In the genomic region with DNA sequence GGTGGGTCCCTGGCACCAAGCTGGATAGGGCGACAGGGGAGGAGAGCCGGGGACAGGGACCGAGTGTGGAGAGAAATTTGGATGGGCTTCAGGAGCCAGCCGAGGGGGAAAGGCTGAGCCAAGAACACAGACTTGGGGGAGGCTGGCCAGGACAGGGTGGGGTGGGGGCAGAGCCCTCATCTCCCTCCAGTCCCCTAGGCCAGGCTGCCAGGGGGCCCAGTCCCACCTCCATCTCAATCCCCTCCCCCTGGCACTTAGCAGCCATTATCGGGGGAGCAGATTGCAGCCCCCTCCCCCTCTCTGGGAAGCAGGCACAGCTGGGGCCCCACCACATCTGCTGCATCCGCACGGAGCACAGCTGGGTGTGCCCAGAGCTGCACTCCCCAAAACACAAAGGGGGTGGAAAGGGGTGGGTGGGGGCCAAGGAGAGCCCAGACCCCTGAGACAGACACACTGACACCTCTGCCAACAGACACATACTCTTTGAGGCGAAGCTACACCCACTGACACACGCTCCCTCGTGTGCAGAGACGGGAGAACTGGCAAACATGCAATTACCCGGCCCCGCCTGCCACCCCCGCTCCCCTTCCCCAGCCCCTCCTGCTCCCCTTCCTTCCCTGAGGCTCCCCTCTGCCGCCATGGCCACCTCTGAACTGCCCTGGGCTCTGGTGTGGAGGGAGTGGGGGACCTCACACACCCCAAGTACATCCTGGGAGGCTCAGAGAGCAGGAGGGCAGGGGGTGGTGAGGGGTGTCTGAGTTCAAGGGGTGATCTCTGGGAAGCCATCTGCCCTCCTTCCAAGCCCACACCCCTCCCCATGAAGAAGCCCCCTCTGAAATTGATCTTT, we compare ENCODE assay signal across 8 cellular contexts. TPM values are rescaled to one million over a fixed set of nuclear protein-coding genes. Genes with fewer than 3 reads are reported as not detected.
DNase-seq lines count a peak whose midpoint lies in the region; ATAC-seq and TF ChIP-seq lines count a peak whose summit lies in the region.

No MANE protein-coding gene starts in this region.

- H3K9me3 Mint-ChIP-seq in activated CD8-positive, alpha-beta T cell treated with anti-CD3 and anti-CD28 coated beads, Interleukin-2, amount 10 ng/mL, durations not matched to agents 7 days and 5 days (ENCODE audit: insufficient read depth), result no peaks in the 10 kb centered on the region
- no peaks in the 10 kb centered on the region for H3K9me3 Mint-ChIP-seq in natural killer cell

- intact Hi-C loops in natural killer cell (cut with micrococcal nuclease), result no loop called here

- DNase-seq in activated CD8-positive, alpha-beta T cell treated with anti-CD3 and anti-CD28 coated beads, Interleukin-2, amount 10 ng/mL, durations not matched to agents 7 days and 5 days, result no peak
- DNase-seq in natural killer cell, result no peak
- no peak for DNase-seq in stimulated activated CD8-positive, alpha-beta memory T cell treated with anti-CD3 and anti-CD28 coated beads, Interleukin-4, amount 100 ng/mL, for 48 hours
- no peak for DNase-seq in NCI-H1436 (lab: John Stamatoyannopoulos, UW)
- no peak for DNase-seq in HT-29 (ENCODE audit: low spot score)
- DNase-seq in HuH-7 (ENCODE audit: low spot score), result no peak

- POLR2A ChIA-PET in activated CD8-positive, alpha-beta T cell treated with anti-CD3 and anti-CD28 coated beads, Interleukin-2, amount 10 ng/mL, durations not matched to agents 7 days and 5 days (lab: Charles Lee), result interaction anchor here (0.6 kb wide), 1 partner anchor 63 kb away, joined by 3 read pairs; no protein-coding TSS in a partner anchor

- peaks cover 45% of the 10 kb centered on the region for H3K27me3 Mint-ChIP-seq in activated CD8-positive, alpha-beta T cell treated with anti-CD3 and anti-CD28 coated beads, Interleukin-2, amount 10 ng/mL, durations not matched to agents 7 days and 5 days (ENCODE audit: low read depth)
- H3K27me3 Mint-ChIP-seq in natural killer cell (ENCODE audit: low read depth in 2 of 2), result peaks cover 21 to 42% of the 10 kb centered on the region in 2 donors

- no peak overlapping the region for H3K4me3 Mint-ChIP-seq in activated CD8-positive, alpha-beta T cell treated with anti-CD3 and anti-CD28 coated beads, Interleukin-2, amount 10 ng/mL, durations not matched to agents 7 days and 5 days
- no peak overlapping the region for H3K4me3 Mint-ChIP-seq in natural killer cell

- TF ChIP-seq CTCF in natural killer cell (IDR thresholded peaks at IDR 0.05), result no peak

- peak; percentile 17 for ATAC-seq in GM18498 (IDR thresholded peaks at IDR 0.05; ENCODE audit: unreplicated experiment)
- ATAC-seq in HG02798 (IDR thresholded peaks at IDR 0.05; ENCODE audit: poor library complexity, unreplicated experiment), result peak; percentile 8
- peak; percentile 14 for ATAC-seq in activated CD8-positive, alpha-beta T cell treated with anti-CD3 and anti-CD28 coated beads, Interleukin-2, amount 10 ng/mL, durations not matched to agents 7 days and 5 days
- ATAC-seq in natural killer cell, result peak; percentile 24 to 32 (median 25)

- H3K36me3 Mint-ChIP-seq in activated CD8-positive, alpha-beta T cell treated with anti-CD3 and anti-CD28 coated beads, Interleukin-2, amount 10 ng/mL, durations not matched to agents 7 days and 5 days (ENCODE audit: low read depth), result peaks cover 8% of the 10 kb centered on the region
- peaks cover 7% of the 10 kb centered on the region for H3K36me3 Mint-ChIP-seq in natural killer cell

- peaks cover 14% of the 10 kb centered on the region for H3K4me1 Mint-ChIP-seq in activated CD8-positive, alpha-beta T cell treated with anti-CD3 and anti-CD28 coated beads, Interleukin-2, amount 10 ng/mL, durations not matched to agents 7 days and 5 days (ENCODE audit: low read depth)
- H3K4me1 Mint-ChIP-seq in natural killer cell, result peaks cover 6 to 27% of the 10 kb centered on the region in 2 donors

- CTCF ChIA-PET in activated CD8-positive, alpha-beta T cell treated with anti-CD3 and anti-CD28 coated beads, Interleukin-2, amount 10 ng/mL, durations not matched to agents 7 days and 5 days (lab: Charles Lee), result interaction anchor here (0.7 to 3.4 kb wide), 11 partner anchors 9 to 121 kb away, joined by 3 to 34 read pairs (median 4); a partner anchor contains a TSS

- no peak overlapping the region for H3K27ac Mint-ChIP-seq in activated CD8-positive, alpha-beta T cell treated with anti-CD3 and anti-CD28 coated beads, Interleukin-2, amount 10 ng/mL, durations not matched to agents 7 days and 5 days
- peak overlapping the region in 1 of 2 donors; percentile 35 for H3K27ac Mint-ChIP-seq in natural killer cell

RNA-seq across cellular contexts. Expression of a gene that starts 5.1 kb away (rescaled TPM):
- total RNA-seq in activated CD8-positive, alpha-beta T cell treated with anti-CD3 and anti-CD28 coated beads, Interleukin-2, amount 10 ng/mL, durations not matched to agents 7 days and 5 days, result not detected
- under 1 TPM in 2 of 3 donors, not detected in 1; 0.12 to 0.20 TPM for total RNA-seq in natural killer cell
- total RNA-seq in HT-29 (2014; rRNA removed; shearing (Covaris generic)), result 0.08 TPM in 1 of 2 replicates, not detected in the other

RNA-seq across cellular contexts. Expression of a gene that starts 10.5 kb away (rescaled TPM):
- total RNA-seq in activated CD8-positive, alpha-beta T cell treated with anti-CD3 and anti-CD28 coated beads, Interleukin-2, amount 10 ng/mL, durations not matched to agents 7 days and 5 days, result 10 to 100 TPM; 37.8 to 41.2 TPM
- total RNA-seq in natural killer cell, result 10 to 100 TPM; 27.6 to 36.3 (median 33.8) TPM
- 68.2 and 84.5 TPM in 2 replicates for total RNA-seq in HT-29 (2014; rRNA removed; shearing (Covaris generic))

RNA-seq across cellular contexts. Expression of a gene that starts 34.5 kb away (rescaled TPM):
- 1 to 10 TPM; 7.1 to 7.3 TPM for total RNA-seq in activated CD8-positive, alpha-beta T cell treated with anti-CD3 and anti-CD28 coated beads, Interleukin-2, amount 10 ng/mL, durations not matched to agents 7 days and 5 days
- total RNA-seq in natural killer cell, result 10 to 100 TPM in 2 of 3 donors, 1 to 10 TPM in 1; 9.6 to 19.2 (median 12.7) TPM
- total RNA-seq in HT-29 (2014; rRNA removed; shearing (Covaris generic)), result 70.1 and 75.4 TPM in 2 replicates

RNA-seq across cellular contexts. Expression of a gene that starts 34.7 kb away (rescaled TPM):
- under 1 TPM; 0.47 to 0.60 TPM for total RNA-seq in activated CD8-positive, alpha-beta T cell treated with anti-CD3 and anti-CD28 coated beads, Interleukin-2, amount 10 ng/mL, durations not matched to agents 7 days and 5 days
- total RNA-seq in natural killer cell, result 1 to 10 TPM; 1.7 to 2.3 (median 1.8) TPM
- total RNA-seq in HT-29 (2014; rRNA removed; shearing (Covaris generic)), result 5.2 and 5.6 TPM in 2 replicates
